8 cellular contexts compared by ENCODE assay signal in genomic region chr1:232635778-232636356, GRCh38. TPM values are rescaled to one million over a fixed set of nuclear protein-coding genes. Genes with fewer than 3 reads are reported as not detected.
DNase-seq lines count a peak whose midpoint lies in the region; ATAC-seq, FAIRE-seq and TF ChIP-seq lines count a peak whose summit lies in the region.

No MANE protein-coding gene starts in this region.

- CTCF ChIA-PET in CD4-positive, alpha-beta memory T cell (lab: Charles Lee; ENCODE audit: partially characterized antibody), result interaction anchor here (1.6 to 2.7 kb wide), 2 partner anchors 9 to 10 kb away, joined by 4 to 13 read pairs; no protein-coding TSS in a partner anchor
- CTCF ChIA-PET in K562 (lab: Yijun Ruan, JAX; ENCODE audit: low intra/inter-chr PET ratio), result interaction anchor here (0.6 to 1.6 kb wide), 2 partner anchors 602 to 1825 kb away, joined by 3 to 4 read pairs; no protein-coding TSS in a partner anchor

- H3K36me3 ChIP-seq in CD4-positive, alpha-beta memory T cell (ENCODE audit: insufficient read depth, low read length), result no peaks in the 10 kb centered on the region
- H3K36me3 ChIP-seq in K562 (ENCODE audit: control insufficient read depth, insufficient read depth, low read length) (no peaks in the 10 kb centered on the region), tibial artery (no peaks in the 10 kb centered on the region)

- H3K27ac Mint-ChIP-seq in CD4-positive, alpha-beta memory T cell, result no peak overlapping the region

- H3K27me3 ChIP-seq in CD4-positive, alpha-beta memory T cell (ENCODE audit: insufficient read depth, low read length), result no peaks in the 10 kb centered on the region
- H3K27me3 ChIP-seq in K562 (ENCODE audit: control insufficient read depth in 2 of 2, insufficient read depth in 2 of 2, low read length in 2 of 2) (peaks cover 0 to under 1% of the 10 kb centered on the region in 2 experiments; a peak in 2 of 5 replicates), tibial artery (no peaks in the 10 kb centered on the region)

- peak; percentile 74 for FAIRE-seq in K562 (lab: Jason Lieb, UNC)

- no peak overlapping the region for H3K4me2 ChIP-seq in K562 (ENCODE audit: insufficient read depth, low read length)

- H4K20me1 ChIP-seq in K562 (replicated peaks; ENCODE audit: control insufficient read depth, insufficient read depth, low read length), result no peaks in the 10 kb centered on the region

- peak in 2 of 3 experiments; percentile 38 to 74; a peak in 4 of 6 replicates for TF ChIP-seq CTCF in K562 (IDR thresholded peaks at IDR 0.05 in 2 of 3, conservative IDR thresholded peaks at IDR 0.05 in 1 of 3; ENCODE audit: insufficient read depth in 2 of 3, low read depth in 1 of 3, low read length in 3 of 3)
- TF ChIP-seq CTCF in tibial artery (IDR thresholded peaks at IDR 0.05), result peak; percentile 63 to 73

- no peak overlapping the region for H3K4me3 Mint-ChIP-seq in CD4-positive, alpha-beta memory T cell

- no peaks in the 10 kb centered on the region for H3K79me2 ChIP-seq in K562 (ENCODE audit: control insufficient read depth, insufficient read depth, low read length)

- no peaks in the 10 kb centered on the region for H3K9me3 ChIP-seq in CD4-positive, alpha-beta memory T cell (ENCODE audit: control insufficient read depth in 1 of 2, low read length in 2 of 2)
- no peaks in the 10 kb centered on the region for H3K9me3 ChIP-seq in K562 (replicated peaks; ENCODE audit: control insufficient read depth, insufficient read depth, low read depth, low read length)
- H3K9me3 ChIP-seq in tibial artery, result no peaks in the 10 kb centered on the region

- TF ChIP-seq POLR2A in K562 (conservative IDR thresholded peaks at IDR 0.05), result no peak

- H3K4me3 ChIP-seq in CD4-positive, alpha-beta memory T cell (ENCODE audit: low read length in 2 of 2), result no peak overlapping the region
- H3K4me3 ChIP-seq in K562 (no peak overlapping the region), tibial artery (no peak overlapping the region)

- in situ Hi-C loops in K562 (cut with MboI), result loop anchor here (25.0 kb wide), 1 partner anchor 601 kb away; no protein-coding TSS in a partner anchor

- peaks cover 11 to 13% of the 10 kb centered on the region in 2 donors for H3K27me3 Mint-ChIP-seq in CD4-positive, alpha-beta memory T cell

- H3K4me1 ChIP-seq in CD4-positive, alpha-beta memory T cell (ENCODE audit: insufficient read depth, low read length), result peaks cover 3% of the 10 kb centered on the region
- H3K4me1 ChIP-seq in K562 (replicated peaks in 1 of 2; ENCODE audit: control insufficient read depth in 2 of 2, insufficient read depth in 2 of 2, low read length in 2 of 2), result no peaks in the 10 kb centered on the region
- H3K4me1 ChIP-seq in tibial artery, result peaks cover 0 to 3% (median 0%) of the 10 kb centered on the region in 4 donors

- POLR2A ChIA-PET in CD4-positive, alpha-beta memory T cell (lab: Charles Lee; ENCODE audit: partially characterized antibody), result no interaction called here
- POLR2A ChIA-PET in K562 (lab: Yijun Ruan, JAX), result no interaction called here

- H3K27ac ChIP-seq in CD4-positive, alpha-beta memory T cell (ENCODE audit: low read depth, low read length), result no peak overlapping the region
- H3K27ac ChIP-seq in K562 (ENCODE audit: extremely low read depth, low read depth, low read length) (no peak overlapping the region), tibial artery (no peak overlapping the region)

- WGBS in K562 (ENCODE audit: insufficient coverage, low coverage, missing lambda C conversion rate), result 0% methylated on average over 3 of the region's 3 CpGs

- no peak for TF ChIP-seq EP300 in K562 (IDR thresholded peaks at IDR 0.05; ENCODE audit: low read length)

- peak in 4 of 5 donors; percentile 39 to 44 (median 42) for DNase-seq in CD4-positive, alpha-beta memory T cell
- DNase-seq in NCI-H446 treated with DMSO at 0.1 percent for 48 hours (lab: John Stamatoyannopoulos, UW), result peak; percentile 68
- DNase-seq in K562 (ENCODE audit: extremely low read depth in 1 of 4, low spot score in 3 of 4), result peak; percentile 41 to 56 (median 50)
- DNase-seq in iris pigment epithelial cell (ENCODE audit: low read depth), result peak; percentile 62
- DNase-seq in tibial artery, result no peak
- DNase-seq in T1000 (lab: John Stamatoyannopoulos, UW), result no peak

- no peaks in the 10 kb centered on the region for H3K9me3 Mint-ChIP-seq in CD4-positive, alpha-beta memory T cell

- ATAC-seq in GM19035 (IDR thresholded peaks at IDR 0.05; ENCODE audit: unreplicated experiment) (peak; percentile 82), HG03378 (IDR thresholded peaks at IDR 0.05; ENCODE audit: unreplicated experiment) (peak; percentile 63), K562 (peak; percentile 90)

- no TSS peak for BruUV-seq in K562 (replicated peaks; lab: Mats Ljungman, UMichigan)

- no peak overlapping the region for H2AFZ ChIP-seq in K562 (ENCODE audit: low read depth, low read length)

- no peaks in the 10 kb centered on the region for H3K9me1 ChIP-seq in K562 (ENCODE audit: control insufficient read depth, insufficient read depth, low read length)

- H3K36me3 Mint-ChIP-seq in CD4-positive, alpha-beta memory T cell, result no peaks in the 10 kb centered on the region

- peaks cover 1 to 4% (median 2%) of the 10 kb centered on the region in 4 donors for H3K4me1 Mint-ChIP-seq in CD4-positive, alpha-beta memory T cell

- intact Hi-C loops in CD4-positive, alpha-beta memory T cell (cut with micrococcal nuclease), result loop anchor here (1.0 to 10.0 kb wide), 5 partner anchors 158 to 606 kb away; no protein-coding TSS in a partner anchor
- intact Hi-C loops in K562 (cut with micrococcal nuclease), result loop anchor here (1.0 to 10.0 kb wide), 4 partner anchors 319 to 605 kb away; partner anchors contain the start of gene NTPCR
- intact Hi-C loops in tibial artery (cut with DNase I; ENCODE audit: low total_unique reads), result loop anchor here (10.0 kb wide), 1 partner anchor 771 kb away; no protein-coding TSS in a partner anchor

- TF ChIP-seq RAD21 in K562 (CRISPR knock-in tag; conservative IDR thresholded peaks at IDR 0.05 in 1 of 2, IDR thresholded peaks at IDR 0.05 in 1 of 2), result peak; percentile 85 to 87

- no peak overlapping the region for H3K9ac ChIP-seq in K562 (ENCODE audit: insufficient read depth in 1 of 2, low read depth in 2 of 2, low read length in 2 of 2)

TF ChIP-seq in K562, 482 proteins besides CTCF, POLR2A, EP300 and RAD21 (continues in another document):
- TF ChIP-seq SMC3 (conservative IDR thresholded peaks at IDR 0.05; ENCODE audit: insufficient read depth, low read depth, low read length) (peak; percentile 56), FUS (optimal IDR thresholded peaks at IDR 0.05; ENCODE audit: low read depth, low read length) (no peak), SOX6 (IDR thresholded peaks at IDR 0.05) (no peak), HMGN3 (IDR thresholded peaks at IDR 0.05; ENCODE audit: borderline replicate concordance, extremely low read depth, insufficient read length, low read depth, low read length) (no peak)
- TF ChIP-seq, protein P1, sequence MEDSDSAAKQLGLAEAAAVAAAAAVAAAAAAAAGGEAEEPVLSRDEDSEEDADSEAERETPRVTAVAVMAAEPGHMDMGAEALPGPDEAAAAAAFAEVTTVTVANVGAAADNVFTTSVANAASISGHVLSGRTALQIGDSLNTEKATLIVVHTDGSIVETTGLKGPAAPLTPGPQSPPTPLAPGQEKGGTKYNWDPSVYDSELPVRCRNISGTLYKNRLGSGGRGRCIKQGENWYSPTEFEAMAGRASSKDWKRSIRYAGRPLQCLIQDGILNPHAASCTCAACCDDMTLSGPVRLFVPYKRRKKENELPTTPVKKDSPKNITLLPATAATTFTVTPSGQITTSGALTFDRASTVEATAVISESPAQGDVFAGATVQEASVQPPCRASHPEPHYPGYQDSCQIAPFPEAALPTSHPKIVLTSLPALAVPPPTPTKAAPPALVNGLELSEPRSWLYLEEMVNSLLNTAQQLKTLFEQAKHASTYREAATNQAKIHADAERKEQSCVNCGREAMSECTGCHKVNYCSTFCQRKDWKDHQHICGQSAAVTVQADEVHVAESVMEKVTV (CRISPR knock-in tag; IDR thresholded peaks at IDR 0.05), result peak; percentile 69; the same call in 1 of the 2 replicates
- TF ChIP-seq, protein P2, sequence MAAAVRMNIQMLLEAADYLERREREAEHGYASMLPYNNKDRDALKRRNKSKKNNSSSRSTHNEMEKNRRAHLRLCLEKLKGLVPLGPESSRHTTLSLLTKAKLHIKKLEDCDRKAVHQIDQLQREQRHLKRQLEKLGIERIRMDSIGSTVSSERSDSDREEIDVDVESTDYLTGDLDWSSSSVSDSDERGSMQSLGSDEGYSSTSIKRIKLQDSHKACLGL (CRISPR knock-in tag; IDR thresholded peaks at IDR 0.05; ENCODE audit: borderline replicate concordance, poor library complexity, severe bottlenecking), result no peak

RNA-seq across cellular contexts. Expression of gene SIPA1L2, which starts 5.9 kb away (rescaled TPM):
- 1 to 10 TPM in 1 of 2 experiments, under 1 TPM in 1; 0.94 to 1.6 TPM for total RNA-seq in CD4-positive, alpha-beta memory T cell
- polyA plus RNA-seq in CD4-positive, alpha-beta memory T cell, result 1 to 10 TPM in 1 of 2 donors, under 1 TPM in 1; 0.20 to 1.1 TPM
- total RNA-seq in K562 (2011; cell fraction: chromatin; rRNA removed; ENCODE audit: low replicate concordance), result 0.09 TPM in 1 of 2 replicates, not detected in the other
- not detected in 2 replicates for total RNA-seq in K562 (2011; cell fraction: nucleolus; rRNA removed)
- total RNA-seq in K562 (2011; cell fraction: nucleoplasm; rRNA removed), result not detected in 2 replicates
- total RNA-seq in K562 (2014; rRNA removed), result 0.09 and 0.12 TPM in 2 replicates
- total RNA-seq in K562 (2014; rRNA removed; fragmentation: Illumina TruSeq; extraction: Trizol), result 0.03 and 0.04 TPM in 2 replicates
- 0.04 TPM in 1 of 2 replicates, not detected in the other for total RNA-seq in K562 (2015; rRNA removed; fragmentation: Illumina TruSeq; extraction: Trizol)
- 0.07 and 0.22 TPM in 2 replicates for total RNA-seq in K562 (2021)
- polyA plus RNA-seq in K562 (2011; rRNA removed), result not detected in 2 replicates
- polyA plus RNA-seq in K562 (2011; cell fraction: cytosol; rRNA removed), result 0.01 TPM in 1 of 2 replicates, not detected in the other
- not detected in 2 replicates for polyA plus RNA-seq in K562 (2011; cell fraction: nucleus; rRNA removed)
- 0.01 and 1.2 TPM in 2 replicates for polyA plus RNA-seq in K562 (2012)
- 0.04 TPM in 1 of 2 replicates, not detected in the other for polyA plus RNA-seq in K562 (2014; fragmentation: Illumina TruSeq; extraction: Trizol)
- not detected for polyA plus RNA-seq in K562 (2014; fragmentation: Nextera tagmentation; extraction: Ambion mirVana)
- polyA plus RNA-seq in K562 (2014; rRNA removed), result 0.01 TPM in 1 of 2 replicates, not detected in the other
- polyA minus RNA-seq in K562 (2011; rRNA and poly(A)+ RNA removed), result not detected in 2 replicates
- not detected in 2 replicates for polyA minus RNA-seq in K562 (2011; cell fraction: cytosol; rRNA and poly(A)+ RNA removed)
- not detected in 2 replicates for polyA minus RNA-seq in K562 (2011; cell fraction: nucleus; rRNA and poly(A)+ RNA removed)

Comparison
In these comparisons a context has a peak if more than half of its experiments do, and no peak if none do; other contexts are left out.
1. DNase-seq: peak in CD4-positive, alpha-beta memory T cell (4 of 5), NCI-H446 treated with DMSO at 0.1 percent for 48 hours (single experiment), K562 (4 of 4) and iris pigment epithelial cell (single experiment); none in tibial artery (0 of 2) and T1000 (single experiment).
2. Peak in every context shown above with its lines, with median percentiles within 50 percentile points of each other: ATAC-seq.